14 cellular contexts compared by ENCODE assay signal in genomic region chr4:6963139-6963611, GRCh38. TPM values are rescaled to one million over a fixed set of nuclear protein-coding genes. Genes with fewer than 3 reads are reported as not detected.
DNase-seq lines count a peak whose midpoint lies in the region; ATAC-seq and TF ChIP-seq lines count a peak whose summit lies in the region.
"Had no signal": no experiment of that assay in that cellular context is flagged by ENCODE, and none has a peak within 500 bp of the region (broad histone marks: within the 10 kb centered on the region; RNA-seq: fewer than 3 reads in every experiment).

No MANE protein-coding gene starts in this region.

- H3K4me1 Mint-ChIP-seq in IgD-negative memory B cell: peaks cover 34 to 37% (median 34%) of the 10 kb centered on the region in 3 donors

- H3K4me3 Mint-ChIP-seq in IgD-negative memory B cell: peak overlapping the region in 3 of 4 donors; percentile 16 to 91 (median 68)
- H3K4me3 Mint-ChIP-seq: endodermal cell had no signal

- peaks cover 1% of the 10 kb centered on the region for H3K27me3 Mint-ChIP-seq in IgD-negative memory B cell
- H3K27me3 Mint-ChIP-seq: natural killer cell treated with Interleukin-12 subunit alpha and Interleukin-12 subunit beta and Interleukin-15 and Interleukin-18, amount 100 ng/mL, for 72 hours had no signal

- peaks cover 10% of the 10 kb centered on the region for H3K36me3 ChIP-seq in DOHH2 (ENCODE audit: control insufficient read depth, low read length)
- H3K36me3 ChIP-seq in ectodermal cell (ENCODE audit: control insufficient read depth, insufficient read depth, low read length): no peaks in the 10 kb centered on the region
- H3K36me3 ChIP-seq in neutrophil: peaks cover 12% of the 10 kb centered on the region

- no peaks in the 10 kb centered on the region for H3K27me3 ChIP-seq in DOHH2 (ENCODE audit: control insufficient read depth, low read length)
- no peaks in the 10 kb centered on the region for H3K27me3 ChIP-seq in ectodermal cell (ENCODE audit: control insufficient read depth, insufficient read depth, low read length, poor library complexity, severe bottlenecking)
- H3K27me3 ChIP-seq in neutrophil: no peaks in the 10 kb centered on the region

- peaks cover 87% of the 10 kb centered on the region for H3K79me2 ChIP-seq in DOHH2 (ENCODE audit: control insufficient read depth, low read length)

- H3F3A ChIP-seq in DOHH2 (ENCODE audit: control insufficient read depth, insufficient read depth): peaks cover 21% of the 10 kb centered on the region

- no peaks in the 10 kb centered on the region for H4K20me1 ChIP-seq in DOHH2 (ENCODE audit: control insufficient read depth, insufficient read depth, low read depth, low read length)

- ATAC-seq in GM21381 (IDR thresholded peaks at IDR 0.05; ENCODE audit: unreplicated experiment): no peak

- H3K27ac Mint-ChIP-seq in IgD-negative memory B cell: peak overlapping the region in 1 of 3 donors; percentile 67

- TF ChIP-seq CTCF in DOHH2 (IDR thresholded peaks at IDR 0.05; ENCODE audit: low read depth, low read length, poor library complexity, severe bottlenecking): no peak
- no peak for TF ChIP-seq CTCF in neutrophil (IDR thresholded peaks at IDR 0.05)

- no peaks in the 10 kb centered on the region for H3K9me2 ChIP-seq in DOHH2 (replicated peaks; ENCODE audit: control insufficient read depth, low read length)

- H3K4me1 ChIP-seq in DOHH2 (ENCODE audit: control insufficient read depth, low read length): peaks cover 71% of the 10 kb centered on the region
- H3K4me1 ChIP-seq in ectodermal cell (ENCODE audit: control insufficient read depth, insufficient read depth, low read length): peaks cover 30% of the 10 kb centered on the region
- peaks cover 25 to 30% of the 10 kb centered on the region in 2 experiments for H3K4me1 ChIP-seq in neutrophil (ENCODE audit: control insufficient read depth in 1 of 2, insufficient read depth in 1 of 2, low read depth in 1 of 2, low read length in 1 of 2)

- H3K4me3 ChIP-seq in DOHH2 (ENCODE audit: low read length) (peak overlapping the region; percentile 72), ectodermal cell (ENCODE audit: insufficient read depth, low read depth, low read length) (no peak overlapping the region), neutrophil (ENCODE audit: low read depth in 1 of 2, low read length in 1 of 2) (no peak overlapping the region)
- H3K4me3 ChIP-seq: thoracic aorta had no signal

- 68 to 72% methylated on average over 12 of the region's 12 CpGs for WGBS in ectodermal cell, 2 experiments

- H3K27ac ChIP-seq in DOHH2 (ENCODE audit: low read depth, low read length) (peak overlapping the region; percentile 81), ectodermal cell (ENCODE audit: insufficient read depth, low read depth, low read length, poor library complexity, severe bottlenecking) (peak overlapping the region; percentile 86), neutrophil (peak overlapping the region; percentile 72)
- H3K27ac ChIP-seq: thoracic aorta had no signal

- DNase-seq in stimulated activated CD4-positive, alpha-beta T cell treated with anti-CD3 and anti-CD28 coated beads, Interleukin-4, amount 100 ng/mL, for 1 hour: no peak
- DNase-seq in stimulated activated naive CD4-positive, alpha-beta T cell treated with Interleukin-2 at 50 U/mL for 16 hours (lab: John Stamatoyannopoulos, UW): no peak
- no peak for DNase-seq in DMS79 (lab: John Stamatoyannopoulos, UW)
- DNase-seq: activated CD8-positive, alpha-beta memory T cell treated with anti-CD3 and anti-CD28 coated beads, Interleukin-2, amount 50 U/mL, for 48 hours; endodermal cell; NCI-H82; stimulated activated CD4-positive, alpha-beta T cell treated with anti-CD3 and anti-CD28 coated beads, Interleukin-1b, Interleukin-23, amount 100 ng/mL, for 48 hours had no signal

- peak overlapping the region; percentile 99 for H3K4me2 ChIP-seq in DOHH2 (ENCODE audit: low read length)

- H3K9me3 ChIP-seq in DOHH2 (ENCODE audit: control insufficient read depth, insufficient read depth, low read length): no peaks in the 10 kb centered on the region
- H3K9me3 ChIP-seq in ectodermal cell (ENCODE audit: control insufficient read depth, low read length): no peaks in the 10 kb centered on the region
- H3K9me3 ChIP-seq in neutrophil: no peaks in the 10 kb centered on the region
- H3K9me3 ChIP-seq: thoracic aorta had no signal

- H3K9me3 Mint-ChIP-seq in IgD-negative memory B cell: no peaks in the 10 kb centered on the region
- H3K9me3 Mint-ChIP-seq: endodermal cell; natural killer cell treated with Interleukin-12 subunit alpha and Interleukin-12 subunit beta and Interleukin-15 and Interleukin-18, amount 100 ng/mL, for 72 hours had no signal

- H3K36me3 Mint-ChIP-seq in IgD-negative memory B cell: no peaks in the 10 kb centered on the region
- H3K36me3 Mint-ChIP-seq: natural killer cell treated with Interleukin-12 subunit alpha and Interleukin-12 subunit beta and Interleukin-15 and Interleukin-18, amount 100 ng/mL, for 72 hours had no signal

RNA-seq across cellular contexts. Expression of gene TBC1D14, which starts 53.5 kb away (rescaled TPM):
- 28.2 TPM for polyA plus RNA-seq in IgD-negative memory B cell
- 57.5 TPM for polyA plus RNA-seq in ectodermal cell (2013, experiment 1 of 4)
- 59.8 TPM for polyA plus RNA-seq in ectodermal cell (2013, experiment 2 of 4)
- polyA plus RNA-seq in ectodermal cell (2013, experiment 3 of 4): 43.5 TPM
- polyA plus RNA-seq in ectodermal cell (2013, experiment 4 of 4): 43.4 TPM
